Comparison of ENCODE assay signal across 8 cellular contexts in genomic region chr16:4425378-4426020, GRCh38. TPM values are rescaled to one million over a fixed set of nuclear protein-coding genes. Genes with fewer than 3 reads are reported as not detected.
DNase-seq lines count a peak whose midpoint lies in the region; ATAC-seq and TF ChIP-seq lines count a peak whose summit lies in the region.

Gene DNAJA3, plus strand, starts transcription at chr16:4425868. Its CDS starts 14 bp downstream, at chr16:4425882.

- H3K27me3 ChIP-seq in CD4-positive, alpha-beta memory T cell (ENCODE audit: insufficient read depth, low read length) = no peaks in the 10 kb centered on the region
- H3K27me3 ChIP-seq in duodenal mucosa (ENCODE audit: control insufficient read depth in 1 of 2, insufficient read depth in 2 of 2, low read length in 2 of 2) (no peaks in the 10 kb centered on the region), right lobe of liver (no peaks in the 10 kb centered on the region)

- H3K4me3 Mint-ChIP-seq in CD4-positive, alpha-beta memory T cell = peak within 1 kb of the TSS; percentile 92 to 98 (median 98)
- peak within 1 kb of the TSS; percentile 94 for H3K4me3 Mint-ChIP-seq in activated CD4-positive, alpha-beta memory T cell treated with anti-CD3 and anti-CD28 coated beads for 36 hours

- H3K4me1 Mint-ChIP-seq in CD4-positive, alpha-beta memory T cell = peaks cover 16 to 36% (median 24%) of the 10 kb centered on the region in 4 donors
- H3K4me1 Mint-ChIP-seq in activated CD4-positive, alpha-beta memory T cell treated with anti-CD3 and anti-CD28 coated beads for 36 hours (ENCODE audit: low read depth) = peaks cover 27% of the 10 kb centered on the region

- CTCF ChIA-PET in CD4-positive, alpha-beta memory T cell (lab: Charles Lee; ENCODE audit: partially characterized antibody) = no interaction called here
- CTCF ChIA-PET in activated CD4-positive, alpha-beta memory T cell treated with anti-CD3 and anti-CD28 coated beads for 36 hours (lab: Charles Lee) = interaction anchor here (1.1 kb wide), 1 partner anchor 10 kb away, joined by 6 read pairs; no protein-coding TSS in a partner anchor

- peak within 1 kb of the TSS; percentile 98 for H3K27ac ChIP-seq in CD4-positive, alpha-beta memory T cell (ENCODE audit: low read depth, low read length)
- H3K27ac ChIP-seq in duodenal mucosa (ENCODE audit: low read depth, low read length) (peak within 1 kb of the TSS; percentile 99), right lobe of liver (peak within 1 kb of the TSS; percentile 95 to 98 (median 97))

- H3K9me3 Mint-ChIP-seq in CD4-positive, alpha-beta memory T cell = no peaks in the 10 kb centered on the region
- no peaks in the 10 kb centered on the region for H3K9me3 Mint-ChIP-seq in activated CD4-positive, alpha-beta memory T cell treated with anti-CD3 and anti-CD28 coated beads for 36 hours

- peak within 1 kb of the TSS; percentile 98 to 99 for H3K4me3 ChIP-seq in CD4-positive, alpha-beta memory T cell (ENCODE audit: low read length in 2 of 2)
- peak within 1 kb of the TSS; percentile 96 to 99 for H3K4me3 ChIP-seq in duodenal mucosa (ENCODE audit: low read depth in 1 of 2, low read length in 2 of 2)
- peak within 1 kb of the TSS; percentile 79 to 97 (median 94) for H3K4me3 ChIP-seq in right lobe of liver

- DNase-seq in CD4-positive, alpha-beta memory T cell = peak; percentile 93 to 96 (median 95)
- DNase-seq in HK-2 (ENCODE audit: unreplicated experiment) (peak; percentile 83), NCI-H82 treated with DMSO at 0.1 percent for 48 hours (lab: John Stamatoyannopoulos, UW; ENCODE audit: unreplicated experiment) (peak; percentile 74), right lobe of liver (peak; percentile 93 to 94 (median 94))
- peak; percentile 94 for DNase-seq in activated CD4-positive, alpha-beta memory T cell treated with anti-CD3 and anti-CD28 coated beads for 36 hours
- DNase-seq in stimulated activated CD4-positive, alpha-beta T cell treated with anti-CD3 and anti-CD28 coated beads, Interleukin-4, amount 100 ng/mL, for 24 hours = peak; percentile 92

- 0% methylated on average over 13 of the region's 68 CpGs for WGBS in right lobe of liver (ENCODE audit: insufficient coverage, low coverage, low lambda C conversion rate, missing lambda C conversion rate)

- peaks cover 28% of the 10 kb centered on the region for H3K4me1 ChIP-seq in CD4-positive, alpha-beta memory T cell (ENCODE audit: insufficient read depth, low read length)
- H3K4me1 ChIP-seq in duodenal mucosa (ENCODE audit: control insufficient read depth in 1 of 2, insufficient read depth in 2 of 2, low read length in 2 of 2) (peaks cover 15 to 26% of the 10 kb centered on the region in 2 donors), right lobe of liver (peaks cover 0 to 13% (median 7%) of the 10 kb centered on the region in 4 donors)

- H3K27me3 Mint-ChIP-seq in CD4-positive, alpha-beta memory T cell = no peaks in the 10 kb centered on the region
- H3K27me3 Mint-ChIP-seq in activated CD4-positive, alpha-beta memory T cell treated with anti-CD3 and anti-CD28 coated beads for 36 hours = no peaks in the 10 kb centered on the region

- no peak for TF ChIP-seq CTCF in right lobe of liver (IDR thresholded peaks at IDR 0.05)

- no peaks in the 10 kb centered on the region for H3K36me3 ChIP-seq in CD4-positive, alpha-beta memory T cell (ENCODE audit: insufficient read depth, low read length)
- H3K36me3 ChIP-seq in duodenal mucosa (ENCODE audit: control insufficient read depth in 1 of 2, insufficient read depth in 2 of 2, low read length in 2 of 2) (peaks cover 3 to 6% of the 10 kb centered on the region in 2 donors), right lobe of liver (peaks cover 0 to 2% (median 0%) of the 10 kb centered on the region in 4 donors)

- ATAC-seq in GM19455 (IDR thresholded peaks at IDR 0.05; ENCODE audit: unreplicated experiment) = peak; percentile 82
- ATAC-seq in right lobe of liver = peak; percentile 93 to 95 (median 94)

- H3K9me3 ChIP-seq in CD4-positive, alpha-beta memory T cell (ENCODE audit: control insufficient read depth in 1 of 2, low read length in 2 of 2) = no peaks in the 10 kb centered on the region
- H3K9me3 ChIP-seq in duodenal mucosa (ENCODE audit: control insufficient read depth in 1 of 2, low read length in 2 of 2) = no peaks in the 10 kb centered on the region
- H3K9me3 ChIP-seq in right lobe of liver = no peaks in the 10 kb centered on the region

- POLR2A ChIA-PET in CD4-positive, alpha-beta memory T cell (lab: Charles Lee; ENCODE audit: partially characterized antibody) = interaction anchor here (1.2 to 4.6 kb wide), 3 partner anchors 10 to 80 kb away, joined by 3 to 52 read pairs (median 4); partner anchors contain the start of gene CORO7
- POLR2A ChIA-PET in activated CD4-positive, alpha-beta memory T cell treated with anti-CD3 and anti-CD28 coated beads for 36 hours (lab: Charles Lee) = interaction anchor here (2.4 kb wide), 1 partner anchor 10 kb away, joined by 18 read pairs; the partner anchor contains the start of gene CORO7

- H3K36me3 Mint-ChIP-seq in CD4-positive, alpha-beta memory T cell = peaks cover 0 to 19% of the 10 kb centered on the region in 2 donors
- peaks cover 18% of the 10 kb centered on the region for H3K36me3 Mint-ChIP-seq in activated CD4-positive, alpha-beta memory T cell treated with anti-CD3 and anti-CD28 coated beads for 36 hours

- peak within 1 kb of the TSS; percentile 94 to 98 for H3K9ac ChIP-seq in duodenal mucosa (ENCODE audit: low read depth in 1 of 2, low read length in 2 of 2)

- TF ChIP-seq POLR2A in right lobe of liver (IDR thresholded peaks at IDR 0.05) = peak; percentile 84

- H3K27ac Mint-ChIP-seq in CD4-positive, alpha-beta memory T cell = peak within 1 kb of the TSS; percentile 98 to 100 (median 100)
- H3K27ac Mint-ChIP-seq in activated CD4-positive, alpha-beta memory T cell treated with anti-CD3 and anti-CD28 coated beads for 36 hours = peak within 1 kb of the TSS; percentile 100

- intact Hi-C loops in CD4-positive, alpha-beta memory T cell (cut with micrococcal nuclease) = loop anchor here (1.0 to 2.0 kb wide), 5 partner anchors 9 to 191 kb away; partner anchors contain the start of genes CDIP1, CORO7, HMOX2 and PAM16
- intact Hi-C loops in activated CD4-positive, alpha-beta memory T cell treated with anti-CD3 and anti-CD28 coated beads for 36 hours (cut with micrococcal nuclease) = loop anchor here (1.0 to 2.0 kb wide), 4 partner anchors 11 to 189 kb away; partner anchors contain the start of genes CDIP1, HMOX2 and UBALD1
- intact Hi-C loops in right lobe of liver (cut with DNase I) = no loop called here

RNA-seq across cellular contexts. Expression of gene DNAJA3, which starts in this region (rescaled TPM):
- 10 to 100 TPM; 67.5 to 71.1 TPM for total RNA-seq in CD4-positive, alpha-beta memory T cell
- 10 to 100 TPM; 52.4 to 55.5 TPM for polyA plus RNA-seq in CD4-positive, alpha-beta memory T cell
- 10 to 100 TPM; 74.6 to 75.0 TPM for total RNA-seq in activated CD4-positive, alpha-beta memory T cell treated with anti-CD3 and anti-CD28 coated beads for 36 hours
- total RNA-seq in right lobe of liver = 100 to 1,000 TPM in 2 of 6 experiments, 10 to 100 TPM in 4; 36.4 to 110 (median 49.0) TPM

Comparison
In these comparisons a context has a peak if more than half of its experiments do, and no peak if none do; other contexts are left out.
1. Peak in every context shown above with its lines: DNase-seq, ATAC-seq, H3K4me3 ChIP-seq and H3K27ac ChIP-seq.
2. intact Hi-C loops: an anchor here in CD4-positive, alpha-beta memory T cell (1.0 to 2.0 kb wide) and activated CD4-positive, alpha-beta memory T cell treated with anti-CD3 and anti-CD28 coated beads for 36 hours (1.0 to 2.0 kb wide); none called in right lobe of liver.